21 cellular contexts compared by ENCODE assay signal in genomic region chr13:53637971-53638547, GRCh38.
"Had no signal": no experiment of that assay in that cellular context is flagged by ENCODE, and none has a peak within 500 bp of the region (broad histone marks: within the 10 kb centered on the region; RNA-seq: fewer than 3 reads in every experiment).

No MANE protein-coding gene starts in this region.

- FAIRE-seq: HTR-8/SVneo, RCC 7860 had no signal

- DNase-seq: Karpas-422, KG1, MG63, NCI-H1092, NCI-H1105 treated with DMSO at 0.1 percent for 48 hours, NCI-H1417 treated with DMSO at 0.1 percent for 48 hours, NCI-H146, NCI-H1694 treated with DMSO at 0.1 percent for 48 hours, NCI-H1930, NCI-H2081, NCI-H2107, NCI-H2171, NCI-H226, NCI-H446, NCI-H510A, NCI-H526, Right ventricle myocardium superior, RPMI8226, SIG-M5 had no signal
